In genomic region chr12:2624543-2625266, GRCh38 we compare ENCODE assay signal across 10 cellular contexts.
A peak's percentile ranks its signal among the peaks of the same experiment; 100 is the strongest.
DNase-seq lines count a peak whose midpoint lies in the region; ATAC-seq, FAIRE-seq and TF ChIP-seq lines count a peak whose summit lies in the region.
"Had no signal": no experiment of that assay in that cellular context is flagged by ENCODE, and none has a peak within 500 bp of the region (broad histone marks: within the 10 kb centered on the region; RNA-seq: fewer than 3 reads in every experiment).

No MANE protein-coding gene starts in this region.

- no peaks in the 10 kb centered on the region for H3K36me3 Mint-ChIP-seq in activated T-helper 2 cell treated with anti-CD3 and anti-CD28 coated beads, Interferon-gamma antibody, Interleukin-2, Interleukin-4, amounts not matched to agents 10 μg/mL and 5 μg/mL and 100 μg/mL, durations not matched to agents 14 hours and 24 hours and 36 hours (ENCODE audit: low read depth)

- no peaks in the 10 kb centered on the region for H3K36me3 ChIP-seq in iPS-20b (ENCODE audit: insufficient read depth, low read depth, low read length)

- FAIRE-seq in frontal cortex (lab: Jason Lieb, UNC): no peak
- FAIRE-seq: islet of Langerhans had no signal

- H3K27me3 Mint-ChIP-seq in activated T-helper 2 cell treated with anti-CD3 and anti-CD28 coated beads, Interferon-gamma antibody, Interleukin-2, Interleukin-4, amounts not matched to agents 10 μg/mL and 5 μg/mL and 100 μg/mL, durations not matched to agents 14 hours and 24 hours and 36 hours (ENCODE audit: low read depth): peaks cover 32% of the 10 kb centered on the region

- no peak overlapping the region for H3K27ac ChIP-seq in iPS-20b (ENCODE audit: low read length)

- DNase-seq in Caki2 (ENCODE audit: low read depth) (peak; percentile 8), HFF-Myc (ENCODE audit: extremely low read depth, low read depth) (peak; percentile 33), UCSD-AML1 (lab: John Stamatoyannopoulos, UW; ENCODE audit: unreplicated experiment) (peak; percentile 84), KG1 (lab: John Stamatoyannopoulos, UW) (no peak), frontal cortex (ENCODE audit: low spot score in 2 of 2) (no peak)
- no peak for DNase-seq in activated T-helper 2 cell treated with anti-CD3 and anti-CD28 coated beads, Interferon-gamma antibody, Interleukin-2, Interleukin-4, amounts not matched to agents 10 μg/mL and 5 μg/mL and 100 μg/mL, durations not matched to agents 14 hours and 24 hours and 36 hours (ENCODE audit: low spot score)
- DNase-seq: activated CD8-positive, alpha-beta memory T cell treated with anti-CD3 and anti-CD28 coated beads for 24 hours had no signal

- H3K4me3 ChIP-seq in HFF-Myc (replicated peaks; ENCODE audit: low read depth, low read length) (no peak overlapping the region), iPS-20b (ENCODE audit: low read length) (no peak overlapping the region)

- ATAC-seq in GM18909 (IDR thresholded peaks at IDR 0.05; ENCODE audit: poor library complexity, unreplicated experiment): no peak

- intact Hi-C loops in activated T-helper 2 cell treated with anti-CD3 and anti-CD28 coated beads, Interferon-gamma antibody, Interleukin-2, Interleukin-4, amounts not matched to agents 10 μg/mL and 5 μg/mL and 100 μg/mL, durations not matched to agents 14 hours and 24 hours and 36 hours (cut with micrococcal nuclease): no loop called here

- no peak overlapping the region for H3K4me3 Mint-ChIP-seq in activated T-helper 2 cell treated with anti-CD3 and anti-CD28 coated beads, Interferon-gamma antibody, Interleukin-2, Interleukin-4, amounts not matched to agents 10 μg/mL and 5 μg/mL and 100 μg/mL, durations not matched to agents 14 hours and 24 hours and 36 hours (ENCODE audit: low read depth)

- no peaks in the 10 kb centered on the region for H3K9me3 Mint-ChIP-seq in activated T-helper 2 cell treated with anti-CD3 and anti-CD28 coated beads, Interferon-gamma antibody, Interleukin-2, Interleukin-4, amounts not matched to agents 10 μg/mL and 5 μg/mL and 100 μg/mL, durations not matched to agents 14 hours and 24 hours and 36 hours

- peaks cover 4% of the 10 kb centered on the region for H3K4me1 Mint-ChIP-seq in activated T-helper 2 cell treated with anti-CD3 and anti-CD28 coated beads, Interferon-gamma antibody, Interleukin-2, Interleukin-4, amounts not matched to agents 10 μg/mL and 5 μg/mL and 100 μg/mL, durations not matched to agents 14 hours and 24 hours and 36 hours (ENCODE audit: low read depth)

- H3K27ac Mint-ChIP-seq in activated T-helper 2 cell treated with anti-CD3 and anti-CD28 coated beads, Interferon-gamma antibody, Interleukin-2, Interleukin-4, amounts not matched to agents 10 μg/mL and 5 μg/mL and 100 μg/mL, durations not matched to agents 14 hours and 24 hours and 36 hours: no peak overlapping the region

- H3K9me3 ChIP-seq in iPS-20b (ENCODE audit: insufficient read depth, low read depth, low read length): no peaks in the 10 kb centered on the region

- TF ChIP-seq CTCF in HFF-Myc (IDR thresholded peaks at IDR 0.05; ENCODE audit: low read depth, low read length, missing control alignments): peak; percentile 62

- H3K4me1 ChIP-seq in iPS-20b (ENCODE audit: insufficient read depth, low read length): peaks cover 8% of the 10 kb centered on the region; the same call in 1 of the 2 replicates

- H3K9ac ChIP-seq in iPS-20b (ENCODE audit: low read depth, low read length): peak overlapping the region; percentile 40; the same call in 1 of the 2 replicates

- in situ Hi-C loops in Caki2 (cut with HindIII; ENCODE audit: low pct_unique_long_range_greater_than_20kb, low sequenced_read_pairs): no loop called here

- H3K27me3 ChIP-seq in iPS-20b (ENCODE audit: insufficient read depth, low read length): no peaks in the 10 kb centered on the region; the same call in 1 of the 2 replicates

Comparison
In these comparisons a context has a peak if more than half of its experiments do, and no peak if none do; other contexts are left out.
1. DNase-seq: peak in Caki2 (single experiment), HFF-Myc (single experiment) and UCSD-AML1 (single experiment); none in KG1 (single experiment), frontal cortex (0 of 2) and activated T-helper 2 cell treated with anti-CD3 and anti-CD28 coated beads, Interferon-gamma antibody, Interleukin-2, Interleukin-4, amounts not matched to agents 10 μg/mL and 5 μg/mL and 100 μg/mL, durations not matched to agents 14 hours and 24 hours and 36 hours (single experiment).